In genomic region chr1:151613275-151613867, GRCh38 we compare ENCODE assay signal across 8 cellular contexts. TPM values are rescaled to one million over a fixed set of nuclear protein-coding genes. Genes with fewer than 3 reads are reported as not detected.
DNase-seq lines count a peak whose midpoint lies in the region; ATAC-seq, FAIRE-seq and TF ChIP-seq lines count a peak whose summit lies in the region.

No MANE protein-coding gene starts in this region.

- peaks cover 55% of the 10 kb centered on the region for H3K4me1 Mint-ChIP-seq in activated CD4-positive, alpha-beta T cell treated with anti-CD3 and anti-CD28 coated beads for 36 hours
- H3K4me1 Mint-ChIP-seq in activated T-helper 2 cell treated with anti-CD3 and anti-CD28 coated beads, Interferon-gamma antibody, Interleukin-2, Interleukin-4, amounts not matched to agents 10 μg/mL and 5 μg/mL and 100 μg/mL, durations not matched to agents 14 hours and 24 hours and 36 hours (ENCODE audit: low read depth): peaks cover 34% of the 10 kb centered on the region

- no peaks in the 10 kb centered on the region for H4K20me1 ChIP-seq in keratinocyte (ENCODE audit: control insufficient read depth, extremely low read depth, insufficient read depth, low read length)

- H3K4me3 ChIP-seq in keratinocyte (ENCODE audit: control insufficient read depth in 2 of 3, extremely low read depth in 1 of 3, insufficient read depth in 2 of 3, low read depth in 1 of 3, low read length in 3 of 3): peak overlapping the region; percentile 79 to 91 (median 85)
- peak overlapping the region; percentile 98 for H3K4me3 ChIP-seq in testis

- H3K27me3 ChIP-seq in keratinocyte (ENCODE audit: control insufficient read depth, extremely low read depth, insufficient read depth, low read length) (no peaks in the 10 kb centered on the region), testis (no peaks in the 10 kb centered on the region)

- FAIRE-seq in keratinocyte (lab: Jason Lieb, UNC): no peak

- no peaks in the 10 kb centered on the region for H3K9me3 ChIP-seq in keratinocyte (ENCODE audit: control insufficient read depth, low read depth, low read length)
- H3K9me3 ChIP-seq in testis: no peaks in the 10 kb centered on the region

- H3K36me3 ChIP-seq in keratinocyte (ENCODE audit: control insufficient read depth in 2 of 2, extremely low read depth in 1 of 2, insufficient read depth in 2 of 2, low read length in 2 of 2) (no peaks in the 10 kb centered on the region), testis (ENCODE audit: low read depth, missing control alignments) (no peaks in the 10 kb centered on the region)

- peaks cover 26% of the 10 kb centered on the region for H3K79me2 ChIP-seq in keratinocyte (ENCODE audit: control insufficient read depth, insufficient read depth, low read length)

- no peak overlapping the region for H2AFZ ChIP-seq in keratinocyte (ENCODE audit: control insufficient read depth, low read length)

- no peak for DNase-seq in activated CD4-positive, alpha-beta T cell treated with anti-CD3 and anti-CD28 coated beads for 36 hours
- DNase-seq in activated CD4-positive, alpha-beta T cell treated with anti-CD3 and anti-CD28 coated beads for 1 hour: no peak
- DNase-seq in activated T-helper 2 cell treated with anti-CD3 and anti-CD28 coated beads, Interferon-gamma antibody, Interleukin-2, Interleukin-4, amounts not matched to agents 10 μg/mL and 5 μg/mL and 100 μg/mL, durations not matched to agents 14 hours and 24 hours and 36 hours (ENCODE audit: low spot score): no peak
- DNase-seq in keratinocyte (ENCODE audit: low read depth, low spot score) (no peak), testis (no peak), A172 (ENCODE audit: low spot score) (no peak)

- H3K27ac Mint-ChIP-seq in activated CD4-positive, alpha-beta T cell treated with anti-CD3 and anti-CD28 coated beads for 36 hours: peak overlapping the region; percentile 95
- peak overlapping the region; percentile 97 for H3K27ac Mint-ChIP-seq in activated T-helper 2 cell treated with anti-CD3 and anti-CD28 coated beads, Interferon-gamma antibody, Interleukin-2, Interleukin-4, amounts not matched to agents 10 μg/mL and 5 μg/mL and 100 μg/mL, durations not matched to agents 14 hours and 24 hours and 36 hours

- intact Hi-C loops in activated CD4-positive, alpha-beta T cell treated with anti-CD3 and anti-CD28 coated beads for 36 hours (cut with DNase I, micrococcal nuclease): loop anchor here in 1 of 2 experiments (2.0 to 5.0 kb wide), 3 partner anchors 224 to 331 kb away; partner anchors contain the start of genes C2CD4D, THEM4 and ZNF687
- intact Hi-C loops in activated T-helper 2 cell treated with anti-CD3 and anti-CD28 coated beads, Interferon-gamma antibody, Interleukin-2, Interleukin-4, amounts not matched to agents 10 μg/mL and 5 μg/mL and 100 μg/mL, durations not matched to agents 14 hours and 24 hours and 36 hours (cut with micrococcal nuclease): no loop called here
- intact Hi-C loops in testis (cut with DNase I; ENCODE audit: low total_unique reads): no loop called here

- H3K27ac ChIP-seq in keratinocyte (ENCODE audit: control insufficient read depth, insufficient read depth, low read length) (no peak overlapping the region), testis (peak overlapping the region; percentile 95)

- dilution Hi-C loops in keratinocyte (cut with MboI; ENCODE audit: extremely low pct_ligation_motif_present, low sequenced_read_pairs): no loop called here

- H3K9me1 ChIP-seq in keratinocyte (ENCODE audit: control insufficient read depth, extremely low read depth, insufficient read depth, low read length): no peaks in the 10 kb centered on the region

- ATAC-seq in activated CD4-positive, alpha-beta T cell treated with anti-CD3 and anti-CD28 coated beads for 36 hours: no peak
- ATAC-seq in GM18861 (IDR thresholded peaks at IDR 0.05; ENCODE audit: unreplicated experiment): no peak
- no peak for ATAC-seq in GM21576 (IDR thresholded peaks at IDR 0.05; ENCODE audit: unreplicated experiment)

- H3K9ac ChIP-seq in keratinocyte (ENCODE audit: control insufficient read depth, extremely low read depth, insufficient read depth, low read length): peak overlapping the region; percentile 81

- H3K4me1 ChIP-seq in keratinocyte (ENCODE audit: control insufficient read depth, extremely low read depth, insufficient read depth, low read length) (peaks cover 31% of the 10 kb centered on the region), testis (peaks cover 11% of the 10 kb centered on the region)

- H3K4me3 Mint-ChIP-seq in activated CD4-positive, alpha-beta T cell treated with anti-CD3 and anti-CD28 coated beads for 36 hours: peak overlapping the region; percentile 99
- H3K4me3 Mint-ChIP-seq in activated T-helper 2 cell treated with anti-CD3 and anti-CD28 coated beads, Interferon-gamma antibody, Interleukin-2, Interleukin-4, amounts not matched to agents 10 μg/mL and 5 μg/mL and 100 μg/mL, durations not matched to agents 14 hours and 24 hours and 36 hours (ENCODE audit: low read depth): peak overlapping the region; percentile 100

- 11 to 13% methylated on average over 13 of the region's 13 CpGs for whole genome bisulfite sequencing in testis, 2 donors

- H3K9me3 Mint-ChIP-seq in activated CD4-positive, alpha-beta T cell treated with anti-CD3 and anti-CD28 coated beads for 36 hours (ENCODE audit: low read depth): no peaks in the 10 kb centered on the region
- H3K9me3 Mint-ChIP-seq in activated T-helper 2 cell treated with anti-CD3 and anti-CD28 coated beads, Interferon-gamma antibody, Interleukin-2, Interleukin-4, amounts not matched to agents 10 μg/mL and 5 μg/mL and 100 μg/mL, durations not matched to agents 14 hours and 24 hours and 36 hours: no peaks in the 10 kb centered on the region

- H3K27me3 Mint-ChIP-seq in activated CD4-positive, alpha-beta T cell treated with anti-CD3 and anti-CD28 coated beads for 36 hours: peaks cover under 1% of the 10 kb centered on the region
- H3K27me3 Mint-ChIP-seq in activated T-helper 2 cell treated with anti-CD3 and anti-CD28 coated beads, Interferon-gamma antibody, Interleukin-2, Interleukin-4, amounts not matched to agents 10 μg/mL and 5 μg/mL and 100 μg/mL, durations not matched to agents 14 hours and 24 hours and 36 hours (ENCODE audit: low read depth): peaks cover under 1% of the 10 kb centered on the region

- POLR2A ChIA-PET in activated CD4-positive, alpha-beta T cell treated with anti-CD3 and anti-CD28 coated beads for 36 hours (lab: Charles Lee): no interaction called here

- no peak for TF ChIP-seq CTCF in keratinocyte (optimal IDR thresholded peaks at IDR 0.05 in 1 of 3, IDR thresholded peaks at IDR 0.05 in 1 of 3, conservative IDR thresholded peaks at IDR 0.05 in 1 of 3; ENCODE audit: extremely low read depth in 1 of 3, insufficient read depth in 2 of 3, low read length in 3 of 3)
- no peak for TF ChIP-seq CTCF in testis (IDR thresholded peaks at IDR 0.05)

- no peak for TF ChIP-seq POLR2A in testis (IDR thresholded peaks at IDR 0.05)

- H3K36me3 Mint-ChIP-seq in activated CD4-positive, alpha-beta T cell treated with anti-CD3 and anti-CD28 coated beads for 36 hours (ENCODE audit: low read depth): peaks cover 11% of the 10 kb centered on the region
- peaks cover 17% of the 10 kb centered on the region for H3K36me3 Mint-ChIP-seq in activated T-helper 2 cell treated with anti-CD3 and anti-CD28 coated beads, Interferon-gamma antibody, Interleukin-2, Interleukin-4, amounts not matched to agents 10 μg/mL and 5 μg/mL and 100 μg/mL, durations not matched to agents 14 hours and 24 hours and 36 hours (ENCODE audit: low read depth)

- H3K4me2 ChIP-seq in keratinocyte (ENCODE audit: control insufficient read depth, extremely low read depth, insufficient read depth, low read depth, low read length): peak overlapping the region; percentile 84

- CTCF ChIA-PET in activated CD4-positive, alpha-beta T cell treated with anti-CD3 and anti-CD28 coated beads for 36 hours (lab: Charles Lee): no interaction called here

RNA-seq across cellular contexts. Expression of gene SNX27, which starts 1.5 kb away (rescaled TPM):
- 10 to 100 TPM; 28.5 to 29.1 TPM for total RNA-seq in activated CD4-positive, alpha-beta T cell treated with anti-CD3 and anti-CD28 coated beads for 36 hours
- total RNA-seq in activated T-helper 2 cell treated with anti-CD3 and anti-CD28 coated beads, Interferon-gamma antibody, Interleukin-2, Interleukin-4, amounts not matched to agents 10 μg/mL and 5 μg/mL and 100 μg/mL, durations not matched to agents 14 hours and 24 hours and 36 hours: 29.3 and 32.6 TPM in 2 replicates
- 10.2 to 17.3 TPM (median 15.7 TPM) in 3 replicates for polyA plus RNA-seq in keratinocyte
- polyA plus RNA-seq in keratinocyte (2011; ENCODE audit: low read depth): 12.4 TPM
- polyA plus RNA-seq in keratinocyte (2011; cell fraction: cytosol; rRNA removed): 9.5 and 16.8 TPM in 2 replicates
- polyA plus RNA-seq in keratinocyte (2011; cell fraction: nucleus; rRNA removed): 21.6 and 22.5 TPM in 2 replicates
- 8.4 and 9.4 TPM in 2 replicates for polyA plus RNA-seq in keratinocyte (2012; ENCODE audit: low replicate concordance)
- polyA minus RNA-seq in keratinocyte: 19.2 to 39.2 TPM (median 20.6 TPM) in 3 replicates
- polyA minus RNA-seq in keratinocyte (2011; cell fraction: cytosol; rRNA and poly(A)+ RNA removed): 16.7 TPM
- 14.8 and 33.8 TPM in 2 replicates for polyA minus RNA-seq in keratinocyte (2011; cell fraction: nucleus; rRNA and poly(A)+ RNA removed)
- 10 to 100 TPM; 42.8 to 44.4 TPM for total RNA-seq in testis
- polyA plus RNA-seq in testis (ENCODE audit: insufficient read depth, low read depth, low replicate concordance): 24.7 TPM
- total RNA-seq in A172 (2014; rRNA removed; shearing (Covaris generic)): 23.7 and 28.7 TPM in 2 replicates
